8 cellular contexts compared by ENCODE assay signal in genomic region chr3:185934726-185935464, GRCh38. TPM values are rescaled to one million over a fixed set of nuclear protein-coding genes. Genes with fewer than 3 reads are reported as not detected.
DNase-seq lines count a peak whose midpoint lies in the region; ATAC-seq and TF ChIP-seq lines count a peak whose summit lies in the region.

No MANE protein-coding gene starts in this region.

- H3K9me3 ChIP-seq in iPS-15b (ENCODE audit: control insufficient read depth, insufficient read depth, low read length) (no peaks in the 10 kb centered on the region), suprapubic skin (no peaks in the 10 kb centered on the region)

- H3K36me3 ChIP-seq in iPS-15b (ENCODE audit: control insufficient read depth, insufficient read depth, low read length), result peaks cover 4% of the 10 kb centered on the region
- no peaks in the 10 kb centered on the region for H3K36me3 ChIP-seq in suprapubic skin

- TF ChIP-seq EP300 in suprapubic skin (IDR thresholded peaks at IDR 0.05), result no peak

- intact Hi-C loops in activated CD4-positive, alpha-beta memory T cell treated with anti-CD3 and anti-CD28 coated beads for 36 hours (cut with micrococcal nuclease), result loop anchor here (5.0 to 10.0 kb wide), 2 partner anchors 348 to 1090 kb away; partner anchors contain the start of gene SENP2

- ATAC-seq in GM21528 (IDR thresholded peaks at IDR 0.05; ENCODE audit: low FRiP score, unreplicated experiment) (no peak), HG02870 (IDR thresholded peaks at IDR 0.05; ENCODE audit: unreplicated experiment) (no peak)

- TF ChIP-seq CTCF in suprapubic skin (IDR thresholded peaks at IDR 0.05), result no peak

- H3K27ac ChIP-seq in suprapubic skin, result no peak overlapping the region

- WGBS in suprapubic skin, result 5% methylated on average over 8 of the region's 8 CpGs

- H3K27me3 ChIP-seq in iPS-15b (ENCODE audit: control insufficient read depth, insufficient read depth, low read length) (no peaks in the 10 kb centered on the region), suprapubic skin (no peaks in the 10 kb centered on the region)

- CTCF ChIA-PET in activated CD4-positive, alpha-beta memory T cell treated with anti-CD3 and anti-CD28 coated beads for 36 hours (lab: Charles Lee), result interaction anchor here (1.2 kb wide), 1 partner anchor 9 kb away, joined by 6 read pairs; no protein-coding TSS in a partner anchor

- POLR2A ChIA-PET in activated CD4-positive, alpha-beta memory T cell treated with anti-CD3 and anti-CD28 coated beads for 36 hours (lab: Charles Lee), result interaction anchor here (0.6 to 3.4 kb wide), 4 partner anchors 19 to 850 kb away, joined by 3 to 60 read pairs (median 8); partner anchors contain the start of gene EIF4A2

- H3K4me1 Mint-ChIP-seq in T-helper 1 cell treated with Interleukin-12 subunit alpha and Interleukin-12 subunit beta and Interleukin-4 antibody, amounts not matched to agents 30 μg/mL and 1 μg/mL, for 36 hours (ENCODE audit: low read depth), result peaks cover 59% of the 10 kb centered on the region
- H3K4me1 Mint-ChIP-seq in activated CD4-positive, alpha-beta memory T cell treated with anti-CD3 and anti-CD28 coated beads for 36 hours (ENCODE audit: low read depth), result peaks cover 50% of the 10 kb centered on the region

- DNase-seq in T-helper 1 cell, result no peak
- no peak for DNase-seq in activated CD4-positive, alpha-beta memory T cell treated with anti-CD3 and anti-CD28 coated beads for 36 hours
- no peak for DNase-seq in suprapubic skin (ENCODE audit: low spot score in 2 of 2)
- DNase-seq in activated gamma-delta T cell treated with Interleukin-2 at 50 U/mL for 16 hours, result no peak

- peaks cover 10% of the 10 kb centered on the region for H3K27me3 Mint-ChIP-seq in T-helper 1 cell treated with Interleukin-12 subunit alpha and Interleukin-12 subunit beta and Interleukin-4 antibody, amounts not matched to agents 30 μg/mL and 1 μg/mL, for 36 hours (ENCODE audit: low read depth)
- peaks cover 3% of the 10 kb centered on the region for H3K27me3 Mint-ChIP-seq in activated CD4-positive, alpha-beta memory T cell treated with anti-CD3 and anti-CD28 coated beads for 36 hours

- peak overlapping the region; percentile 87 for H3K4me3 ChIP-seq in iPS-15b (ENCODE audit: low read depth, low read length)
- H3K4me3 ChIP-seq in suprapubic skin, result peak overlapping the region; percentile 98

- H3K9me3 Mint-ChIP-seq in T-helper 1 cell treated with Interleukin-12 subunit alpha and Interleukin-12 subunit beta and Interleukin-4 antibody, amounts not matched to agents 30 μg/mL and 1 μg/mL, for 36 hours, result peaks cover 4% of the 10 kb centered on the region
- H3K9me3 Mint-ChIP-seq in activated CD4-positive, alpha-beta memory T cell treated with anti-CD3 and anti-CD28 coated beads for 36 hours, result peaks cover 3% of the 10 kb centered on the region

- peaks cover 15% of the 10 kb centered on the region for H3K4me1 ChIP-seq in iPS-15b (ENCODE audit: control insufficient read depth, insufficient read depth, low read length)
- H3K4me1 ChIP-seq in suprapubic skin, result peaks cover 63% of the 10 kb centered on the region

- peaks cover 53% of the 10 kb centered on the region for H3K36me3 Mint-ChIP-seq in T-helper 1 cell treated with Interleukin-12 subunit alpha and Interleukin-12 subunit beta and Interleukin-4 antibody, amounts not matched to agents 30 μg/mL and 1 μg/mL, for 36 hours (ENCODE audit: low read depth)
- H3K36me3 Mint-ChIP-seq in activated CD4-positive, alpha-beta memory T cell treated with anti-CD3 and anti-CD28 coated beads for 36 hours, result peaks cover 78% of the 10 kb centered on the region

- H3K9ac ChIP-seq in iPS-15b (ENCODE audit: low read depth, low read length), result peak overlapping the region; percentile 99

- H3K4me3 Mint-ChIP-seq in T-helper 1 cell treated with Interleukin-12 subunit alpha and Interleukin-12 subunit beta and Interleukin-4 antibody, amounts not matched to agents 30 μg/mL and 1 μg/mL, for 36 hours, result peak overlapping the region; percentile 100
- H3K4me3 Mint-ChIP-seq in activated CD4-positive, alpha-beta memory T cell treated with anti-CD3 and anti-CD28 coated beads for 36 hours, result peak overlapping the region; percentile 99

- TF ChIP-seq POLR2A in suprapubic skin (IDR thresholded peaks at IDR 0.05), result no peak

- H3K27ac Mint-ChIP-seq in T-helper 1 cell treated with Interleukin-12 subunit alpha and Interleukin-12 subunit beta and Interleukin-4 antibody, amounts not matched to agents 30 μg/mL and 1 μg/mL, for 36 hours, result peak overlapping the region; percentile 100
- peak overlapping the region; percentile 99 for H3K27ac Mint-ChIP-seq in activated CD4-positive, alpha-beta memory T cell treated with anti-CD3 and anti-CD28 coated beads for 36 hours

RNA-seq across cellular contexts. Expression of gene TRA2B, which starts 2.9 kb away (rescaled TPM):
- 100 to 1,000 TPM; 184 to 187 TPM for total RNA-seq in activated CD4-positive, alpha-beta memory T cell treated with anti-CD3 and anti-CD28 coated beads for 36 hours
- 100 to 1,000 TPM; 149 to 410 (median 231) TPM for total RNA-seq in suprapubic skin
